In genomic region chr2:37925063-37925897, GRCh38 we compare ENCODE assay signal across 8 cellular contexts. TPM values are rescaled to one million over a fixed set of nuclear protein-coding genes. Genes with fewer than 3 reads are reported as not detected.
DNase-seq lines count a peak whose midpoint lies in the region; ATAC-seq and TF ChIP-seq lines count a peak whose summit lies in the region.

TSS of gene RMDN2 (plus strand) at chr2:37925287. CDS start at chr2:37929278, 3,991 bp downstream.

- intact Hi-C loops in left ventricle myocardium inferior (cut with micrococcal nuclease) (no loop called here), prostate gland (cut with DNase I) (no loop called here)

- TF ChIP-seq CTCF in GM12865 (IDR thresholded peaks at IDR 0.05; ENCODE audit: insufficient read depth, low read depth, low read length, missing control alignments) (peak; percentile 6), left ventricle myocardium inferior (IDR thresholded peaks at IDR 0.05; ENCODE audit: borderline replicate concordance) (peak; percentile 38), prostate gland (IDR thresholded peaks at IDR 0.05) (peak in 1 of 4 experiments; percentile 8)

- H3K27ac Mint-ChIP-seq in T-cell, result peak within 1 kb of the TSS; percentile 93 to 95

- H3K9me3 Mint-ChIP-seq in T-cell, result no peaks in the 10 kb centered on the region

- H3K27me3 ChIP-seq in left ventricle myocardium inferior (ENCODE audit: low read depth), result no peaks in the 10 kb centered on the region
- H3K27me3 ChIP-seq in prostate gland (replicated peaks; ENCODE audit: insufficient read depth), result no peaks in the 10 kb centered on the region

- CTCF ChIA-PET in T-cell (lab: Charles Lee), result interaction anchor here in 1 of 2 donors (0.6 to 1.4 kb wide), 2 partner anchors 31 to 349 kb away, joined by 3 to 6 read pairs; no protein-coding TSS in a partner anchor

- H3K4me3 ChIP-seq in GM12865 (ENCODE audit: low read depth, low read length), result peak within 1 kb of the TSS; percentile 67
- peak within 1 kb of the TSS; percentile 87 for H3K4me3 ChIP-seq in left ventricle myocardium inferior
- peak within 1 kb of the TSS; percentile 86 to 87 for H3K4me3 ChIP-seq in prostate gland
- H3K4me3 ChIP-seq in urinary bladder (ENCODE audit: low read depth, low read length), result peak within 1 kb of the TSS; percentile 76

- H3K36me3 ChIP-seq in left ventricle myocardium inferior (no peaks in the 10 kb centered on the region), prostate gland (no peaks in the 10 kb centered on the region), urinary bladder (ENCODE audit: insufficient read depth) (no peaks in the 10 kb centered on the region)

- H3K4me1 Mint-ChIP-seq in T-cell, result peaks cover 27% of the 10 kb centered on the region in 3 donors

- WGBS in prostate gland, result under 1% methylated on average over 69 of the region's 79 CpGs
- WGBS in urinary bladder, result under 1% methylated on average over 79 of the region's 79 CpGs

- peaks cover 4% of the 10 kb centered on the region for H3K36me3 Mint-ChIP-seq in T-cell

- TF ChIP-seq POLR2A in prostate gland (IDR thresholded peaks at IDR 0.05), result peak; percentile 28

- H3K4me3 Mint-ChIP-seq in T-cell, result peak within 1 kb of the TSS; percentile 96 to 100 (median 99)

- POLR2A ChIA-PET in T-cell (lab: Charles Lee), result interaction anchor here in 1 of 2 donors (0.5 kb wide), 1 partner anchor 375 kb away, joined by 8 read pairs; no protein-coding TSS in a partner anchor

- H3K4me1 ChIP-seq in left ventricle myocardium inferior (peaks cover 28% of the 10 kb centered on the region), prostate gland (replicated peaks) (no peaks in the 10 kb centered on the region), urinary bladder (ENCODE audit: insufficient read depth) (no peaks in the 10 kb centered on the region)

- H3K27ac ChIP-seq in left ventricle myocardium inferior (replicated peaks) (peak within 1 kb of the TSS; percentile 98), prostate gland (peak within 1 kb of the TSS; percentile 89 to 90), urinary bladder (ENCODE audit: low read depth) (peak within 1 kb of the TSS; percentile 91)

- ATAC-seq in HG02623 (IDR thresholded peaks at IDR 0.05; ENCODE audit: unreplicated experiment) (peak; percentile 86), T-cell (replicated peaks in 1 of 4) (peak; percentile 81 to 87 (median 83))

- H3K9me3 ChIP-seq in left ventricle myocardium inferior (replicated peaks) (no peaks in the 10 kb centered on the region), prostate gland (no peaks in the 10 kb centered on the region)

- peak; percentile 96 for DNase-seq in GM12865 (ENCODE audit: low read depth)
- DNase-seq in NCI-H146 (lab: John Stamatoyannopoulos, UW), result peak; percentile 95
- peak; percentile 47 to 84 (median 68) for DNase-seq in T-cell
- DNase-seq in amniotic epithelial cell (ENCODE audit: low read depth), result peak; percentile 90
- DNase-seq in left ventricle myocardium inferior, result peak; percentile 93
- DNase-seq in prostate gland (ENCODE audit: low spot score), result peak; percentile 84

- no peaks in the 10 kb centered on the region for H3K27me3 Mint-ChIP-seq in T-cell

RNA-seq across cellular contexts. Expression of gene RMDN2, which starts in this region (rescaled TPM):
- total RNA-seq in T-cell (1 to 10 TPM; 2.4 to 5.0 (median 3.5) TPM), left ventricle myocardium inferior (6.5 TPM), prostate gland (1 to 10 TPM; 9.0 to 9.2 TPM), urinary bladder (17.7 TPM)
- 6.4 TPM for polyA plus RNA-seq in urinary bladder

Comparison
In these comparisons a context has a peak if more than half of its experiments do, and no peak if none do; other contexts are left out.
1. Peak in every context shown above with its lines: DNase-seq, ATAC-seq, H3K4me3 ChIP-seq and H3K27ac ChIP-seq.